Comparison of ENCODE assay signal across 8 cellular contexts in genomic region chr10:123154943-123155505, GRCh38. TPM values are rescaled to one million over a fixed set of nuclear protein-coding genes. Genes with fewer than 3 reads are reported as not detected.
DNase-seq lines count a peak whose midpoint lies in the region; ATAC-seq and TF ChIP-seq lines count a peak whose summit lies in the region.

No MANE protein-coding gene starts in this region.

- ATAC-seq in GM18520 (IDR thresholded peaks at IDR 0.05; ENCODE audit: unreplicated experiment) (peak; percentile 4), HG03045 (IDR thresholded peaks at IDR 0.05; ENCODE audit: unreplicated experiment) (peak; percentile 32), T-helper 17 cell (no peak)

- peaks cover 3% of the 10 kb centered on the region for H3K27me3 Mint-ChIP-seq in T-helper 17 cell

- H3K27ac Mint-ChIP-seq in T-helper 17 cell: peak overlapping the region; percentile 98

- no peak overlapping the region for H3K27ac ChIP-seq in ovary

- H3K9me3 ChIP-seq in T-helper 17 cell (ENCODE audit: control insufficient read depth, low read length, poor library complexity, severe bottlenecking) (no peaks in the 10 kb centered on the region), ovary (no peaks in the 10 kb centered on the region)

- no peaks in the 10 kb centered on the region for H3K36me3 ChIP-seq in ovary

- TF ChIP-seq POLR2A in ovary (IDR thresholded peaks at IDR 0.05): no peak

- 3 to 6% (median 5%) methylated on average over 26 of the region's 26 CpGs for WGBS in ovary, 3 donors

- no peak for TF ChIP-seq EP300 in ovary (IDR thresholded peaks at IDR 0.05)

- H3K4me1 ChIP-seq in ovary (ENCODE audit: insufficient read depth): peaks cover 6% of the 10 kb centered on the region

- peak; percentile 21 for DNase-seq in A172 (ENCODE audit: low spot score)
- DNase-seq in T-helper 17 cell: no peak
- peak; percentile 41 for DNase-seq in fibroblast of gingiva (ENCODE audit: low read depth)
- no peak for DNase-seq in ovary
- DNase-seq in mucosa of gallbladder (ENCODE audit: low spot score): no peak
- DNase-seq in NCI-H1694 treated with DMSO at 0.1 percent for 48 hours (lab: John Stamatoyannopoulos, UW): no peak

- intact Hi-C loops in ovary (cut with DNase I): loop anchor here in 1 of 4 donors (10.0 kb wide), 1 partner anchor 150 kb away; the partner anchor contains the start of genes ACADSB and IKZF5

- H3K36me3 Mint-ChIP-seq in T-helper 17 cell (ENCODE audit: low read depth): peaks cover 14% of the 10 kb centered on the region

- TF ChIP-seq CTCF in ovary (IDR thresholded peaks at IDR 0.05): no peak

- H3K4me1 Mint-ChIP-seq in T-helper 17 cell: peaks cover 46% of the 10 kb centered on the region

- peak overlapping the region; percentile 99 for H3K4me3 ChIP-seq in ovary

- H3K4me3 Mint-ChIP-seq in T-helper 17 cell: peak overlapping the region; percentile 100

- peaks cover 9% of the 10 kb centered on the region for H3K27me3 ChIP-seq in ovary

RNA-seq across cellular contexts. Expression of gene BUB3, which starts 0.8 kb away (rescaled TPM):
- total RNA-seq in A172 (2014; rRNA removed; shearing (Covaris generic)): 154 and 178 TPM in 2 replicates
- 100 to 1,000 TPM; 105 to 111 TPM for total RNA-seq in T-helper 17 cell
- 10 to 100 TPM; 56.0 to 63.1 (median 61.6) TPM for total RNA-seq in ovary
- polyA plus RNA-seq in ovary: 10 to 100 TPM; 54.8 to 57.0 TPM
- 64.3 TPM for total RNA-seq in mucosa of gallbladder

RNA-seq across cellular contexts. Expression of gene HMX2, which starts 7.1 kb away (rescaled TPM):
- total RNA-seq in A172 (2014; rRNA removed; shearing (Covaris generic)): not detected in 2 replicates
- not detected for total RNA-seq in T-helper 17 cell
- not detected for total RNA-seq in ovary
- polyA plus RNA-seq in ovary: not detected
- total RNA-seq in mucosa of gallbladder: 0.69 TPM

RNA-seq across cellular contexts. Expression of gene HMX3, which starts 19.3 kb away (rescaled TPM):
- total RNA-seq in A172 (2014; rRNA removed; shearing (Covaris generic)): not detected in 2 replicates
- total RNA-seq in T-helper 17 cell (under 1 TPM in 1 of 2 donors, not detected in 1; 0.39 TPM), ovary (under 1 TPM in 1 of 7 donors, not detected in 6; 0.23 TPM), mucosa of gallbladder (1.6 TPM)
- not detected for polyA plus RNA-seq in ovary

Comparison
In these comparisons a context has a peak if more than half of its experiments do, and no peak if none do; other contexts are left out.
1. DNase-seq: peak in A172 (single experiment) and fibroblast of gingiva (single experiment); none in T-helper 17 cell (0 of 3), ovary (0 of 5), mucosa of gallbladder (single experiment) and NCI-H1694 treated with DMSO at 0.1 percent for 48 hours (single experiment).